ENCODE assay signal across 17 cellular contexts in genomic region chr2:196598412-196598811, GRCh38. TPM values are rescaled to one million over a fixed set of nuclear protein-coding genes. Genes with fewer than 3 reads are reported as not detected.
DNase-seq lines count a peak whose midpoint lies in the region; ATAC-seq and TF ChIP-seq lines count a peak whose summit lies in the region.
"Had no signal": no experiment of that assay in that cellular context is flagged by ENCODE, and none has a peak within 500 bp of the region (broad histone marks: within the 10 kb centered on the region; RNA-seq: fewer than 3 reads in every experiment).

No MANE protein-coding gene starts in this region.

- TF ChIP-seq CTCF in HFFc6 (IDR thresholded peaks at IDR 0.05) (no peak), osteoblast (IDR thresholded peaks at IDR 0.05; ENCODE audit: extremely low read depth, low read depth, low read length) (no peak)

- H3K27me3 Mint-ChIP-seq in stimulated activated naive CD8-positive, alpha-beta T cell treated with anti-CD3 and anti-CD28 coated beads, Interleukin-15, amount 100 ng/mL, for 72 hours, result peaks cover 67% of the 10 kb centered on the region
- no peaks in the 10 kb centered on the region; the same call in 1 of the 2 replicates for H3K27me3 Mint-ChIP-seq in HFFc6 (ENCODE audit: insufficient read depth)

- H3K9me3 Mint-ChIP-seq in stimulated activated naive CD8-positive, alpha-beta T cell treated with anti-CD3 and anti-CD28 coated beads, Interleukin-15, amount 100 ng/mL, for 72 hours, result no peaks in the 10 kb centered on the region
- no peaks in the 10 kb centered on the region for H3K9me3 Mint-ChIP-seq in HFFc6
- H3K9me3 Mint-ChIP-seq: CD4-positive, alpha-beta T cell had no signal

- no peaks in the 10 kb centered on the region for H3K36me3 Mint-ChIP-seq in HFFc6 (ENCODE audit: low read depth)

- no peaks in the 10 kb centered on the region for H4K20me1 ChIP-seq in osteoblast (ENCODE audit: insufficient read depth, low read length)

- H3K79me2 ChIP-seq in osteoblast (ENCODE audit: insufficient read depth, low read length), result no peaks in the 10 kb centered on the region

- H3K27ac ChIP-seq in SJSA1, result peak overlapping the region; percentile 65
- peak overlapping the region; percentile 99 for H3K27ac ChIP-seq in osteoblast (ENCODE audit: low read depth, low read length)

- peak; percentile 35 for ATAC-seq in stimulated activated naive CD8-positive, alpha-beta T cell treated with anti-CD3 and anti-CD28 coated beads, Interleukin-15, amount 100 ng/mL, for 72 hours
- no peak for ATAC-seq in stimulated activated naive CD8-positive, alpha-beta T cell treated with anti-CD3 and anti-CD28 coated beads, Interleukin-15, Interleukin-2, amounts not matched to agents 100 U/mL and 50 U/mL, for 24 hours

- peak overlapping the region; percentile 9 for H3K4me2 ChIP-seq in osteoblast (ENCODE audit: insufficient read depth, low read length)

- peaks cover 40% of the 10 kb centered on the region for H3K4me1 ChIP-seq in SJSA1 (replicated peaks)
- H3K4me1 ChIP-seq in osteoblast (ENCODE audit: insufficient read depth, low read length), result peaks cover 32% of the 10 kb centered on the region

- H2AFZ ChIP-seq in osteoblast (ENCODE audit: low read length), result no peak overlapping the region

- H3K27me3 ChIP-seq in SJSA1 (replicated peaks) (no peaks in the 10 kb centered on the region), osteoblast (ENCODE audit: insufficient read depth, low read length) (no peaks in the 10 kb centered on the region)

- no peaks in the 10 kb centered on the region for H3K9me3 ChIP-seq in SJSA1 (replicated peaks)
- H3K9me3 ChIP-seq in osteoblast (ENCODE audit: low read depth, low read length), result no peaks in the 10 kb centered on the region

- DNase-seq in stimulated activated naive CD8-positive, alpha-beta T cell treated with anti-CD3 and anti-CD28 coated beads, Interleukin-15, amount 100 ng/mL, for 72 hours, result no peak
- DNase-seq in stimulated activated naive CD8-positive, alpha-beta T cell treated with anti-CD3 and anti-CD28 coated beads, Interleukin-15, Interleukin-2, amounts not matched to agents 100 U/mL and 50 U/mL, for 24 hours, result no peak
- DNase-seq in HFFc6 (no peak), SJSA1 (ENCODE audit: low read depth in 1 of 2, low spot score in 2 of 2) (no peak), osteoblast (ENCODE audit: insufficient read length, low spot score, missing footprints) (no peak), putamen (ENCODE audit: low spot score) (no peak), NCI-H526 (lab: John Stamatoyannopoulos, UW) (no peak), foreskin melanocyte (no peak)
- DNase-seq: 8988T; ACHN; C1 segment of cervical spinal cord; Calu3; CD4-positive, alpha-beta T cell; DMS 273 treated with DMSO at 0.1 percent for 48 hours; GDM1; HCEC 1CT had no signal

- H3K4me1 Mint-ChIP-seq in stimulated activated naive CD8-positive, alpha-beta T cell treated with anti-CD3 and anti-CD28 coated beads, Interleukin-15, amount 100 ng/mL, for 72 hours, result peaks cover 4% of the 10 kb centered on the region
- H3K4me1 Mint-ChIP-seq in HFFc6 (ENCODE audit: low read depth), result peaks cover 70% of the 10 kb centered on the region

- H3K36me3 ChIP-seq in SJSA1 (peaks cover under 1% of the 10 kb centered on the region; the same call in 1 of the 2 replicates), osteoblast (ENCODE audit: insufficient read depth, low read length) (no peaks in the 10 kb centered on the region)

- H3K4me3 Mint-ChIP-seq in stimulated activated naive CD8-positive, alpha-beta T cell treated with anti-CD3 and anti-CD28 coated beads, Interleukin-15, amount 100 ng/mL, for 72 hours, result no peak overlapping the region
- H3K4me3 Mint-ChIP-seq in HFFc6, result no peak overlapping the region; the same call in 1 of the 2 replicates
- H3K4me3 Mint-ChIP-seq: CD4-positive, alpha-beta T cell had no signal

- no peak overlapping the region for H3K27ac Mint-ChIP-seq in stimulated activated naive CD8-positive, alpha-beta T cell treated with anti-CD3 and anti-CD28 coated beads, Interleukin-15, amount 100 ng/mL, for 72 hours
- peak overlapping the region; percentile 67 for H3K27ac Mint-ChIP-seq in HFFc6
- H3K27ac Mint-ChIP-seq: CD4-positive, alpha-beta T cell had no signal

- no peak overlapping the region for H3K4me3 ChIP-seq in SJSA1
- H3K4me3 ChIP-seq in osteoblast (ENCODE audit: insufficient read depth, low read length), result no peak overlapping the region

RNA-seq across cellular contexts. Expression of gene HECW2, which starts 5.1 kb away (rescaled TPM):
- total RNA-seq in HFFc6 (2021; fragmentation: NEBNext Ultra II Directional; extraction: Animal tissue kit (Norgen Biotek cat#: 25700)), result 10 to 100 TPM in 5 of 6 experiments, 1 to 10 TPM in 1; 9.9 to 15.8 (median 12.3) TPM
- total RNA-seq in SJSA1 (2014; rRNA removed; shearing (Covaris generic)), result 2.7 and 3.5 TPM in 2 replicates
- 26.1 and 69.8 TPM in 2 replicates for total RNA-seq in osteoblast
- total RNA-seq: HT-29 had no signal

RNA-seq across cellular contexts. Expression of gene CCDC150, which starts 41.1 kb away (rescaled TPM):
- total RNA-seq in HFFc6 (2021; fragmentation: NEBNext Ultra II Directional; extraction: Animal tissue kit (Norgen Biotek cat#: 25700)), result 1 to 10 TPM; 1.4 to 4.3 (median 3.8) TPM
- total RNA-seq in SJSA1 (2014; rRNA removed; shearing (Covaris generic)), result 12.2 and 15.3 TPM in 2 replicates
- 5.8 and 8.5 TPM in 2 replicates for total RNA-seq in osteoblast
